In genomic region chr11:73143126-73143838, GRCh38 we compare ENCODE assay signal across 1 cellular context.
A peak's percentile ranks its signal among the peaks of the same experiment; 100 is the strongest.
TF ChIP-seq lines count a peak whose summit lies in the region.

No MANE protein-coding gene starts in this region.

TF ChIP-seq in K562, 482 proteins besides CTCF, POLR2A, EP300 and RAD21 (continued from another document):
- TF ChIP-seq STAT6 (CRISPR knock-in tag; IDR thresholded peaks at IDR 0.05) (0 out of 2 replicates have a peak, but pooled peaks have one; percentile 42), BCLAF1 (IDR thresholded peaks at IDR 0.05; ENCODE audit: borderline replicate concordance in 1 of 2, control insufficient read depth in 1 of 2, low read depth in 2 of 2, low read length in 1 of 2) (no peak), GATA2 (CRISPR knock-in tag; IDR thresholded peaks at IDR 0.05) (no peak), JUND (IDR thresholded peaks at IDR 0.05; ENCODE audit: borderline replicate concordance, low read depth, low read length) (0 out of 2 replicates have a peak, but pooled peaks have one; percentile 2), JUND (tag; IDR thresholded peaks at IDR 0.05; ENCODE audit: borderline replicate concordance, low read depth, low read length) (no peak), ETV5 (CRISPR knock-in tag; IDR thresholded peaks at IDR 0.05; ENCODE audit: low read depth) (peak; percentile 5; the same call in 1 of the 2 replicates), ARID3B (CRISPR knock-in tag; IDR thresholded peaks at IDR 0.05; ENCODE audit: borderline replicate concordance) (no peak), ZNF384 (IDR thresholded peaks at IDR 0.05; ENCODE audit: low read depth, low read length) (peak; percentile 88), MTA3 (IDR thresholded peaks at IDR 0.05; ENCODE audit: borderline replicate concordance) (0 out of 2 replicates have a peak, but pooled peaks have one; percentile 17), L3MBTL2 (IDR thresholded peaks at IDR 0.05) (peak; percentile 64), SMARCC2 (IDR thresholded peaks at IDR 0.05; ENCODE audit: low read depth) (0 out of 2 replicates have a peak, but pooled peaks have one; percentile 42), ZBTB9 (CRISPR knock-in tag; IDR thresholded peaks at IDR 0.05) (0 out of 2 replicates have a peak, but pooled peaks have one; percentile 32), ZNF175 (CRISPR knock-in tag; IDR thresholded peaks at IDR 0.05; ENCODE audit: low read depth) (no peak; the same call in 1 of the 2 replicates), BHLHE40 (IDR thresholded peaks at IDR 0.05; ENCODE audit: low read length) (peak; percentile 28; the same call in 1 of the 2 replicates), ZNF282 (CRISPR knock-in tag; IDR thresholded peaks at IDR 0.05) (no peak), KDM4B (IDR thresholded peaks at IDR 0.05; ENCODE audit: borderline replicate concordance in 2 of 2, low read depth in 1 of 2) (no peak), CBFA2T2 (conservative IDR thresholded peaks at IDR 0.05) (peak; percentile 63), ZBTB5 (IDR thresholded peaks at IDR 0.05) (0 out of 2 replicates have a peak, but pooled peaks have one; percentile 29), RCOR1 (IDR thresholded peaks at IDR 0.05; ENCODE audit: borderline replicate concordance in 1 of 2, low read depth in 2 of 2, low read length in 2 of 2) (peak in 1 of 2 experiments; percentile 32; a peak in 1 of 4 replicates), EZH2 (IDR thresholded peaks at IDR 0.05; ENCODE audit: borderline replicate concordance, low read depth, low read length) (no peak), KDM5B (IDR thresholded peaks at IDR 0.05; ENCODE audit: insufficient replicate concordance, low read depth, low read length) (peak; percentile 46), ZMIZ1 (IDR thresholded peaks at IDR 0.05; ENCODE audit: low read depth in 2 of 2, low read length in 2 of 2) (0 out of 4 replicates have a peak, but pooled peaks of 1 of the 2 experiments have one; percentile 32), SOX6 (IDR thresholded peaks at IDR 0.05) (peak; percentile 35; the same call in 1 of the 2 replicates), FOXK2 (conservative IDR thresholded peaks at IDR 0.05 in 1 of 2, IDR thresholded peaks at IDR 0.05 in 1 of 2; ENCODE audit: low read depth in 2 of 2) (peak; percentile 89 to 94), ZBTB17 (CRISPR knock-in tag; IDR thresholded peaks at IDR 0.05) (no peak), TAL1 (IDR thresholded peaks at IDR 0.05) (peak; percentile 60), MLLT1 (IDR thresholded peaks at IDR 0.05) (0 out of 4 replicates have a peak, but pooled peaks of 1 of the 2 experiments have one; percentile 8)
